Comparison of ENCODE assay signal across 21 cellular contexts in the genomic region with DNA sequence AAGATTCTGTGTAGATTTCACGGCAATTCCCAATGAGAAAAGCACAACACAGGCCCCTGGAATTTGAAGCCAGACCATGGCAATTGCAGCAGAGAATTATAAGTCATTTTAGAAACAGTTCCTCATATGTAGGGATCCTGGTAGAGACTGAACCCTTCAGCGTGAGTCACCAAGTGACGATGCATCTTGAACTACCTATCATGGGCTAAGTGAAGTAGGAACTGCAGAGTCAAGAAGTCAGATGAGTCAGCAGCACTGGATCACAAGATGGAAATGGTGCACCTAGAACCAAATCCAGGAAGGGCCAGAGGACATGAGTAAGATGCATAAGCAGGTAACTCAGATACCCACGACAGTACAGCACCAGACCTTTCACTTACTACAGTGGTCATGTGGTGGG.
"Had no signal": no experiment of that assay in that cellular context is flagged by ENCODE, and none has a peak within 500 bp of the region (broad histone marks: within the 10 kb centered on the region; RNA-seq: fewer than 3 reads in every experiment).

No MANE protein-coding gene starts in this region.

- FAIRE-seq: colon, keratinocyte had no signal

- H3K36me3 Mint-ChIP-seq: natural killer cell had no signal

- H3K27me3 Mint-ChIP-seq: activated CD4-positive, alpha-beta T cell treated with anti-CD3 and anti-CD28 coated beads, Interleukin-2, amount 10 ng/mL, durations not matched to agents 7 days and 5 days had no signal

- H3K4me1 Mint-ChIP-seq: activated CD4-positive, alpha-beta T cell treated with anti-CD3 and anti-CD28 coated beads, Interleukin-2, amount 10 ng/mL, durations not matched to agents 7 days and 5 days; natural killer cell had no signal

- H3K27ac ChIP-seq: body of pancreas, dorsolateral prefrontal cortex, epithelial cell of prostate, foreskin keratinocyte, ovary, psoas muscle, skin epidermis, testis, upper lobe of right lung had no signal

- ATAC-seq: body of pancreas, foreskin keratinocyte, left lobe of liver, natural killer cell, psoas muscle, right cardiac atrium, upper lobe of right lung had no signal

- H3K4me3 Mint-ChIP-seq: activated CD4-positive, alpha-beta T cell treated with anti-CD3 and anti-CD28 coated beads, Interleukin-2, amount 10 ng/mL, durations not matched to agents 7 days and 5 days; natural killer cell had no signal

- H3K4me3 ChIP-seq: body of pancreas, dorsolateral prefrontal cortex, lung, ovary, psoas muscle, skin epidermis, testis, upper lobe of right lung had no signal

- H3K27me3 ChIP-seq: body of pancreas, foreskin keratinocyte, ovary, testis, upper lobe of right lung had no signal

- H3K36me3 ChIP-seq: ovary, upper lobe of right lung had no signal

- H3K4me1 ChIP-seq: body of pancreas, foreskin keratinocyte, psoas muscle, testis, upper lobe of right lung had no signal

- DNase-seq: activated CD4-positive, alpha-beta T cell treated with anti-CD3 and anti-CD28 coated beads, Interleukin-2, amount 10 ng/mL, durations not matched to agents 7 days and 5 days; activated CD8-positive, alpha-beta memory T cell treated with anti-CD3 and anti-CD28 coated beads, Interleukin-2, amount 50 U/mL, for 48 hours; activated gamma-delta T cell treated with Interleukin-2 at 50 U/mL for 16 hours; body of pancreas; central memory CD4-positive, alpha-beta T cell; dorsolateral prefrontal cortex; hypothalamus; natural killer cell; ovary; psoas muscle; right cardiac atrium; T1000; testis; upper lobe of right lung had no signal

- H3K27ac Mint-ChIP-seq: activated CD4-positive, alpha-beta T cell treated with anti-CD3 and anti-CD28 coated beads, Interleukin-2, amount 10 ng/mL, durations not matched to agents 7 days and 5 days; natural killer cell had no signal

- H3K9me3 Mint-ChIP-seq: activated CD4-positive, alpha-beta T cell treated with anti-CD3 and anti-CD28 coated beads, Interleukin-2, amount 10 ng/mL, durations not matched to agents 7 days and 5 days; natural killer cell had no signal

- H3K9me3 ChIP-seq: body of pancreas, ovary, psoas muscle, testis, upper lobe of right lung had no signal
